9 cellular contexts compared by ENCODE assay signal in genomic region chr10:21364196-21365114, GRCh38.
A peak's percentile ranks its signal among the peaks of the same experiment; 100 is the strongest.
DNase-seq lines count a peak whose midpoint lies in the region; TF ChIP-seq lines count a peak whose summit lies in the region.
"Had no signal": no experiment of that assay in that cellular context is flagged by ENCODE, and none has a peak within 500 bp of the region (broad histone marks: within the 10 kb centered on the region; RNA-seq: fewer than 3 reads in every experiment).

No MANE protein-coding gene starts in this region.

- no peak overlapping the region for H3K4me3 ChIP-seq in stomach

- CTCF ChIA-PET in RWPE1 (lab: Yijun Ruan, JAX) = interaction anchor here (0.7 kb wide), 1 partner anchor 108 kb away, joined by 3 read pairs; no protein-coding TSS in a partner anchor

- DNase-seq in Caki2 (ENCODE audit: low read depth) (peak; percentile 95), RWPE1 (ENCODE audit: low spot score) (peak; percentile 82), fibroblast of peridontal ligament (ENCODE audit: extremely low read depth) (peak; percentile 69), occipital lobe (lab: John Stamatoyannopoulos, UW) (peak; percentile 1), NCI-H524 (lab: John Stamatoyannopoulos, UW) (no peak), nucleus accumbens (lab: John Stamatoyannopoulos, UW) (no peak), NCI-H1436 treated with DMSO at 0.1 percent for 48 hours (lab: John Stamatoyannopoulos, UW) (no peak), stomach (no peak)
- DNase-seq: activated naive CD8-positive, alpha-beta T cell treated with anti-CD3 and anti-CD28 coated beads, Interleukin-2, amount 10 ng/mL, durations not matched to agents 7 days and 5 days had no signal

- WGBS in stomach, 5 donors = 66 to 77% (median 69%) methylated on average over 11 of the region's 11 CpGs

- intact Hi-C loops in stomach (cut with DNase I; ENCODE audit: low total_unique reads) = no loop called here

- in situ Hi-C loops in Caki2 (cut with HindIII; ENCODE audit: low pct_unique_long_range_greater_than_20kb, low sequenced_read_pairs) = no loop called here

- POLR2A ChIA-PET in RWPE1 (lab: Yijun Ruan, JAX; ENCODE audit: low non-redundant PET) = interaction anchor here (0.9 kb wide), 1 partner anchor 28 kb away, joined by 3 read pairs; no protein-coding TSS in a partner anchor

- no peak for TF ChIP-seq POLR2A in stomach (IDR thresholded peaks at IDR 0.05)

- TF ChIP-seq CTCF in RWPE1 (conservative IDR thresholded peaks at IDR 0.05; ENCODE audit: low read depth) = no peak
- no peak for TF ChIP-seq CTCF in stomach (IDR thresholded peaks at IDR 0.05)

- H3K9me3 ChIP-seq in stomach = no peaks in the 10 kb centered on the region

- H3K36me3 ChIP-seq in stomach = no peaks in the 10 kb centered on the region

- H3K27ac ChIP-seq in RWPE1 = peak overlapping the region; percentile 81
- H3K27ac ChIP-seq in stomach = peak overlapping the region in 2 of 5 donors; percentile 11 to 35

- no peaks in the 10 kb centered on the region for H3K27me3 ChIP-seq in stomach

- no peaks in the 10 kb centered on the region for H3K4me1 ChIP-seq in stomach

- no peak for TF ChIP-seq EP300 in stomach (IDR thresholded peaks at IDR 0.05)

Comparison
In these comparisons a context has a peak if more than half of its experiments do, and no peak if none do; other contexts are left out.
1. DNase-seq: peak in Caki2 (single experiment), RWPE1 (single experiment), fibroblast of peridontal ligament (single experiment) and occipital lobe (single experiment); none in NCI-H524 (0 of 2), nucleus accumbens (0 of 56), NCI-H1436 treated with DMSO at 0.1 percent for 48 hours (single experiment) and stomach (single experiment).